8 cellular contexts compared by ENCODE assay signal in the genomic region with DNA sequence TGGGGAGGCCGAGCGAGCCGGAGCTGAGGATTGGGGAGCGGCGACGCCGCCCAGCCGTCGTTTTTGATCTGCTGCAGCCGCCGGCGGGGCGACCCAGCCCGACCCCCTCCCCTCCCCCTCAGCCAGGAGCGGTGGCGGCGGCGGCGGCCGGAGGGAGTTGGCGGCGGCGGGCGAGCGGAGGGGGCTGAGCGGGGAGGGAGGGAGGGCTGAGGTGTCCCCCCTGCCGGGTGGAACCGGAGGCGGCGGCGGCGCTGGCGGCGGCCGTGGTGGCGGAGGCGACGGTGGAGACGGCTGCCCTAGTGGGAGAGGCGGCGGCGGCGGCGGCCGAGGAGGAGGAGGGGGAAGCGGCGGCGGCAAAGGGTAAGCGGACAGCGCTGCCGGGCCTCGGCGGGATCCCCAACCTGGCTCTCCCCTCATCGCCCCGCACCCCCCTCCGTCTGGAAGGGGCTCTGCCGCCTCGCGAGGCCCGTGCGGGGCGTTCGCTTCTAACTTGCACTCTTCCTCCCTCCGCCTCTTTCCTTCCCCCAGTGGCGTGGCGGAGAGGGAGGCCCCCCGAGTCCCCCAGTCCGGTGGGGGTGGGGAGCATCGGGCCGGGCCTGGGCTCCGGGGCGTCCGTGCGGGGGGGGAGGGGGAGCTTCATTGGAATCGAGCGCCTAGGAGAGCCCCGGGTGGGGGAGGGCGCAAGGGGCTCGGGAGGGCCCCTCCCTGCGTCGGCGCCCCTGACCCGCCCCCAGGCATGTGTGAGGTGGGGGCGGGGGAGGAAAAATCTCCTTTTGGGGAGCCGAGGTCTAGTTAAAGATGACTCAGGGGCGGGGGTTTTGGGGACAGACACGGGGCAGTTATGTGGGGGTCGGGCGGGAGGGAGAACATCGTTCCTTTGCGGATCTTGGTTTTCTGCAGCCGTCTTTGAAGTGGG. TPM values are rescaled to one million over a fixed set of nuclear protein-coding genes. Genes with fewer than 3 reads are reported as not detected.
DNase-seq lines count a peak whose midpoint lies in the region; ATAC-seq and TF ChIP-seq lines count a peak whose summit lies in the region.

A gene with protein sequence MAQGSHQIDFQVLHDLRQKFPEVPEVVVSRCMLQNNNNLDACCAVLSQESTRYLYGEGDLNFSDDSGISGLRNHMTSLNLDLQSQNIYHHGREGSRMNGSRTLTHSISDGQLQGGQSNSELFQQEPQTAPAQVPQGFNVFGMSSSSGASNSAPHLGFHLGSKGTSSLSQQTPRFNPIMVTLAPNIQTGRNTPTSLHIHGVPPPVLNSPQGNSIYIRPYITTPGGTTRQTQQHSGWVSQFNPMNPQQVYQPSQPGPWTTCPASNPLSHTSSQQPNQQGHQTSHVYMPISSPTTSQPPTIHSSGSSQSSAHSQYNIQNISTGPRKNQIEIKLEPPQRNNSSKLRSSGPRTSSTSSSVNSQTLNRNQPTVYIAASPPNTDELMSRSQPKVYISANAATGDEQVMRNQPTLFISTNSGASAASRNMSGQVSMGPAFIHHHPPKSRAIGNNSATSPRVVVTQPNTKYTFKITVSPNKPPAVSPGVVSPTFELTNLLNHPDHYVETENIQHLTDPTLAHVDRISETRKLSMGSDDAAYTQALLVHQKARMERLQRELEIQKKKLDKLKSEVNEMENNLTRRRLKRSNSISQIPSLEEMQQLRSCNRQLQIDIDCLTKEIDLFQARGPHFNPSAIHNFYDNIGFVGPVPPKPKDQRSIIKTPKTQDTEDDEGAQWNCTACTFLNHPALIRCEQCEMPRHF (plus strand): TSS at position 57 of the 916 bp plus-strand sequence. CDS start 52,286 bp downstream, outside the sequence.

- peak within 1 kb of the TSS; percentile 88 to 94 for H3K4me3 ChIP-seq in gastroesophageal sphincter
- H3K4me3 ChIP-seq in osteoblast (ENCODE audit: insufficient read depth, low read length): peak within 1 kb of the TSS; percentile 90

- H3K27ac ChIP-seq in gastroesophageal sphincter: peak within 1 kb of the TSS; percentile 97 to 99 (median 98)
- H3K27ac ChIP-seq in osteoblast (ENCODE audit: low read depth, low read length): peak within 1 kb of the TSS; percentile 58
- peak within 1 kb of the TSS; percentile 72 for H3K27ac ChIP-seq in temporal lobe (ENCODE audit: low read depth, low read length)

- peak; percentile 29 for ATAC-seq in HG03066 (IDR thresholded peaks at IDR 0.05; ENCODE audit: low read depth, unreplicated experiment)
- peak; percentile 72 for ATAC-seq in gastroesophageal sphincter

- TF ChIP-seq CTCF in gastroesophageal sphincter (IDR thresholded peaks at IDR 0.05): peak in 1 of 4 experiments; percentile 21
- no peak for TF ChIP-seq CTCF in osteoblast (IDR thresholded peaks at IDR 0.05; ENCODE audit: extremely low read depth, low read depth, low read length)

- H3K4me1 ChIP-seq in gastroesophageal sphincter: peaks cover 11 to 45% (median 14%) of the 10 kb centered on the region in 3 donors
- H3K4me1 ChIP-seq in osteoblast (ENCODE audit: insufficient read depth, low read length): peaks cover 24% of the 10 kb centered on the region

- H3K4me2 ChIP-seq in osteoblast (ENCODE audit: insufficient read depth, low read length): peak within 1 kb of the TSS; percentile 92

- no peaks in the 10 kb centered on the region for H3K27me3 ChIP-seq in gastroesophageal sphincter
- H3K27me3 ChIP-seq in osteoblast (ENCODE audit: insufficient read depth, low read length): no peaks in the 10 kb centered on the region

- no peak for TF ChIP-seq EP300 in gastroesophageal sphincter (IDR thresholded peaks at IDR 0.05)

- H3K36me3 ChIP-seq in gastroesophageal sphincter: no peaks in the 10 kb centered on the region
- H3K36me3 ChIP-seq in osteoblast (ENCODE audit: insufficient read depth, low read length): no peaks in the 10 kb centered on the region

- no peak for TF ChIP-seq POLR2A in gastroesophageal sphincter (IDR thresholded peaks at IDR 0.05)

- H3K9me3 ChIP-seq in gastroesophageal sphincter (no peaks in the 10 kb centered on the region), osteoblast (ENCODE audit: low read depth, low read length) (no peaks in the 10 kb centered on the region)

- peaks cover 59% of the 10 kb centered on the region for H3K79me2 ChIP-seq in osteoblast (ENCODE audit: insufficient read depth, low read length)

- H4K20me1 ChIP-seq in osteoblast (ENCODE audit: insufficient read depth, low read length): peaks cover 42% of the 10 kb centered on the region

- peak; percentile 23 for DNase-seq in NCI-H2196 (lab: John Stamatoyannopoulos, UW; ENCODE audit: unreplicated experiment)
- DNase-seq in NCI-H2196 treated with DMSO at 0.1 percent for 48 hours (lab: John Stamatoyannopoulos, UW; ENCODE audit: unreplicated experiment): no peak
- peak; percentile 54 for DNase-seq in RKO (ENCODE audit: low spot score)
- peak; percentile 80 for DNase-seq in activated T-helper 9 cell treated with anti-CD3 and anti-CD28 coated beads, Interleukin-2, amount 50 U/mL, for 16 hours (ENCODE audit: low read depth)
- peak; percentile 90 for DNase-seq in osteoblast (ENCODE audit: insufficient read length, low spot score, missing footprints)

- peak within 1 kb of the TSS; percentile 78 for H2AFZ ChIP-seq in osteoblast (ENCODE audit: low read length)

- WGBS in gastroesophageal sphincter (ENCODE audit: low coverage in 1 of 2), 2 donors: 0% methylated on average over 2 of the region's 92 CpGs; no CpG with 5 or more reads in 1 of the 2 donors

RNA-seq across cellular contexts. Expression of the gene that starts here (rescaled TPM):
- 100 to 1,000 TPM in 2 of 4 donors, 10 to 100 TPM in 2; 69.5 to 111 (median 97.0) TPM for total RNA-seq in gastroesophageal sphincter
- total RNA-seq in osteoblast: 28.2 and 34.8 TPM in 2 replicates
- 36.6 TPM for total RNA-seq in temporal lobe
